ENCODE assay signal across 23 cellular contexts in genomic region chr7:138465046-138465445, GRCh38. TPM values are rescaled to one million over a fixed set of nuclear protein-coding genes. Genes with fewer than 3 reads are reported as not detected.
DNase-seq lines count a peak whose midpoint lies in the region; ATAC-seq, FAIRE-seq and TF ChIP-seq lines count a peak whose summit lies in the region.
"Had no signal": no experiment of that assay in that cellular context is flagged by ENCODE, and none has a peak within 500 bp of the region (broad histone marks: within the 10 kb centered on the region; RNA-seq: fewer than 3 reads in every experiment).

No MANE protein-coding gene starts in this region.

- H3K36me3 ChIP-seq in IMR-90 (ENCODE audit: control insufficient read depth, insufficient read depth, low read length) (no peaks in the 10 kb centered on the region), K562 (ENCODE audit: control insufficient read depth, insufficient read depth, low read length) (peaks cover 30% of the 10 kb centered on the region; the same call in 2 of the 3 replicates), mesenchymal stem cell (ENCODE audit: control insufficient read depth in 1 of 2, insufficient read depth in 2 of 2, low read depth in 1 of 2, low read length in 2 of 2) (peaks cover 0 to 5% of the 10 kb centered on the region in 2 experiments)

- dilution Hi-C loops in IMR-90 (cut with HindIII; ENCODE audit: low sequenced_read_pairs, unreplicated experiment) = no loop called here

- TF ChIP-seq RAD21 in IMR-90 (IDR thresholded peaks at IDR 0.05; ENCODE audit: low read length) (no peak), K562 (CRISPR knock-in tag; conservative IDR thresholded peaks at IDR 0.05 in 1 of 2, IDR thresholded peaks at IDR 0.05 in 1 of 2) (no peak)

- H2AFZ ChIP-seq in IMR-90 (replicated peaks; ENCODE audit: low read length, poor library complexity) = no peak overlapping the region
- no peak overlapping the region for H2AFZ ChIP-seq in K562 (ENCODE audit: low read depth, low read length)
- H2AFZ ChIP-seq in mesenchymal stem cell (ENCODE audit: low read depth, low read length) = no peak overlapping the region
- H2AFZ ChIP-seq: parathyroid adenoma had no signal

- H3K79me2 ChIP-seq in K562 (ENCODE audit: control insufficient read depth, insufficient read depth, low read length) = peaks cover 97% of the 10 kb centered on the region

- ATAC-seq in IMR-90 (ENCODE audit: low read depth) (no peak), K562 (no peak), HG03025 (IDR thresholded peaks at IDR 0.05; ENCODE audit: low FRiP score, unreplicated experiment) (no peak), HG03095 (IDR thresholded peaks at IDR 0.05; ENCODE audit: unreplicated experiment) (no peak)

- H2AK5ac ChIP-seq in IMR-90 (ENCODE audit: low read depth, low read length) = no peak overlapping the region
- no peak overlapping the region for H2AK5ac ChIP-seq in mesenchymal stem cell (ENCODE audit: low read length, severe bottlenecking)

- H3K4me2 ChIP-seq in IMR-90 (ENCODE audit: low read depth, low read length) (no peak overlapping the region), K562 (ENCODE audit: insufficient read depth, low read length) (no peak overlapping the region), mesenchymal stem cell (ENCODE audit: low read length, poor library complexity, severe bottlenecking) (no peak overlapping the region)

- intact Hi-C loops in IMR-90 (cut with micrococcal nuclease) = no loop called here
- intact Hi-C loops in K562 (cut with micrococcal nuclease) = no loop called here

- H3K79me1 ChIP-seq in IMR-90 (ENCODE audit: low read depth in 1 of 2, low read length in 2 of 2) = peaks cover 12 to 34% of the 10 kb centered on the region in 2 experiments; a peak in 3 of 4 replicates
- no peaks in the 10 kb centered on the region for H3K79me1 ChIP-seq in mesenchymal stem cell (replicated peaks; ENCODE audit: low read length, poor library complexity, severe bottlenecking)

- TF ChIP-seq POLR2A in IMR-90 (IDR thresholded peaks at IDR 0.05; ENCODE audit: low read depth, low read length) (no peak), K562 (conservative IDR thresholded peaks at IDR 0.05) (no peak)

- no peak for TF ChIP-seq EP300 in K562 (IDR thresholded peaks at IDR 0.05; ENCODE audit: low read length)

- H4K8ac ChIP-seq in IMR-90 (ENCODE audit: low read depth in 2 of 2, low read length in 2 of 2) (no peak overlapping the region), mesenchymal stem cell (ENCODE audit: low read length) (no peak overlapping the region)

- FAIRE-seq in K562 (lab: Jason Lieb, UNC) = peak; percentile 48

- H3K4ac ChIP-seq in IMR-90 (ENCODE audit: low read depth, low read length) = no peak overlapping the region
- no peak overlapping the region for H3K4ac ChIP-seq in mesenchymal stem cell (ENCODE audit: low read depth in 1 of 2, low read length in 2 of 2)

- H2BK12ac ChIP-seq in mesenchymal stem cell (ENCODE audit: low read length in 2 of 2) = no peak overlapping the region

- in situ Hi-C loops in IMR-90 (cut with MboI; ENCODE audit: low sequenced_read_pairs) (no loop called here), K562 (cut with MboI) (no loop called here)

- CTCF ChIA-PET in IMR-90 (lab: Yijun Ruan, JAX) = interaction anchor here (0.6 to 1.2 kb wide), 2 partner anchors 11 to 13 kb away, joined by 3 read pairs; no protein-coding TSS in a partner anchor
- CTCF ChIA-PET in K562 (lab: Yijun Ruan, JAX; ENCODE audit: low intra/inter-chr PET ratio) = no interaction called here

- POLR2A ChIA-PET in IMR-90 (lab: Charles Lee; ENCODE audit: unreplicated experiment) = no interaction called here
- POLR2A ChIA-PET in K562 (lab: Yijun Ruan, JAX) = interaction anchor here (3.5 kb wide), 1 partner anchor 18 kb away, joined by 12 read pairs; no protein-coding TSS in a partner anchor

- no peak overlapping the region for H2BK120ac ChIP-seq in IMR-90 (ENCODE audit: low read depth, low read length)
- H2BK120ac ChIP-seq in mesenchymal stem cell (ENCODE audit: low read depth, low read length) = no peak overlapping the region

- H2BK15ac ChIP-seq in IMR-90 (ENCODE audit: low read depth, low read length) (no peak overlapping the region), mesenchymal stem cell (ENCODE audit: low read depth, poor library complexity, severe bottlenecking) (no peak overlapping the region)

- H4K91ac ChIP-seq in IMR-90 (ENCODE audit: insufficient read depth, low read depth, low read length) = no peak overlapping the region
- no peak overlapping the region for H4K91ac ChIP-seq in mesenchymal stem cell (ENCODE audit: low read length)

- H3K27me3 ChIP-seq in IMR-90 (ENCODE audit: control insufficient read depth, insufficient read depth, low read length) (no peaks in the 10 kb centered on the region), K562 (ENCODE audit: control insufficient read depth in 2 of 2, insufficient read depth in 2 of 2, low read length in 2 of 2) (no peaks in the 10 kb centered on the region), mesenchymal stem cell (ENCODE audit: control insufficient read depth in 1 of 2, insufficient read depth in 1 of 2, low read length in 2 of 2) (no peaks in the 10 kb centered on the region)

- H3K9me1 ChIP-seq in IMR-90 (ENCODE audit: insufficient read depth, low read length) = peaks cover 3% of the 10 kb centered on the region; the same call in 1 of the 2 replicates
- H3K9me1 ChIP-seq in K562 (ENCODE audit: control insufficient read depth, insufficient read depth, low read length) = no peaks in the 10 kb centered on the region

- BruUV-seq in IMR-90 (replicated peaks; lab: Mats Ljungman, UMichigan) (no TSS peak), K562 (replicated peaks; lab: Mats Ljungman, UMichigan) (no TSS peak)

- no peak overlapping the region for H3K23ac ChIP-seq in IMR-90 (ENCODE audit: low read depth, low read length)
- no peak overlapping the region for H3K23ac ChIP-seq in mesenchymal stem cell (ENCODE audit: low read length in 2 of 2)

- H3K4me3 ChIP-seq in AG10803 (ENCODE audit: low read length) (no peak overlapping the region), IMR-90 (ENCODE audit: insufficient read depth, low read depth, low read length) (no peak overlapping the region), K562 (no peak overlapping the region), mesenchymal stem cell (ENCODE audit: insufficient read depth in 1 of 2, low read depth in 1 of 2, low read length in 2 of 2) (no peak overlapping the region)

- H3K4me1 ChIP-seq in IMR-90 (ENCODE audit: control insufficient read depth, insufficient read depth, low read length) = peaks cover 3% of the 10 kb centered on the region
- peaks cover 2 to 31% of the 10 kb centered on the region in 2 experiments; a peak in 3 of 5 replicates for H3K4me1 ChIP-seq in K562 (replicated peaks in 1 of 2; ENCODE audit: control insufficient read depth in 2 of 2, insufficient read depth in 2 of 2, low read length in 2 of 2)
- peaks cover 6% of the 10 kb centered on the region for H3K4me1 ChIP-seq in mesenchymal stem cell (ENCODE audit: control insufficient read depth, insufficient read depth, low read depth, low read length)

- H3K56ac ChIP-seq in IMR-90 (ENCODE audit: extremely low read depth, insufficient read depth, low read length) = no peak overlapping the region

- H3K14ac ChIP-seq in IMR-90 (replicated peaks; ENCODE audit: low read depth, low read length) (no peak overlapping the region), mesenchymal stem cell (ENCODE audit: low read length in 2 of 2) (no peak overlapping the region)

- no peak overlapping the region for H2BK20ac ChIP-seq in IMR-90 (ENCODE audit: low read depth, low read length)

- 100% methylated on average over 1 of the region's 3 CpGs; no CpG with 5 or more reads in 1 of the 2 experiments for WGBS in IMR-90 (ENCODE audit: extremely low coverage in 2 of 2, insufficient read length in 1 of 2), 2 experiments
- 68% methylated on average over 3 of the region's 3 CpGs for WGBS in K562 (ENCODE audit: insufficient coverage, low coverage, missing lambda C conversion rate)
- 96% methylated on average over 3 of the region's 3 CpGs for WGBS in mesenchymal stem cell

- no peak overlapping the region for H3K18ac ChIP-seq in IMR-90 (ENCODE audit: low read depth, low read length)
- H3K18ac ChIP-seq in mesenchymal stem cell (ENCODE audit: low read depth in 1 of 2, low read length in 2 of 2) = no peak overlapping the region

- H3K9ac ChIP-seq in IMR-90 (ENCODE audit: low read depth, low read length) = no peak overlapping the region
- H3K9ac ChIP-seq in K562 (ENCODE audit: insufficient read depth in 1 of 2, low read depth in 2 of 2, low read length in 2 of 2) = no peak overlapping the region
- H3K9ac ChIP-seq in mesenchymal stem cell (ENCODE audit: low read length) = peak overlapping the region; percentile 18
- H3K9ac ChIP-seq: parathyroid adenoma had no signal

- H2AK9ac ChIP-seq in IMR-90 (replicated peaks; ENCODE audit: low read depth, low read length, poor library complexity) = no peak overlapping the region

- no peaks in the 10 kb centered on the region for H3K9me3 ChIP-seq in IMR-90 (ENCODE audit: control insufficient read depth, insufficient read depth, low read length)
- peaks cover 2% of the 10 kb centered on the region; the same call in 1 of the 2 replicates for H3K9me3 ChIP-seq in K562 (replicated peaks; ENCODE audit: control insufficient read depth, insufficient read depth, low read depth, low read length)
- no peaks in the 10 kb centered on the region for H3K9me3 ChIP-seq in mesenchymal stem cell (ENCODE audit: control insufficient read depth, low read length)

- H2BK5ac ChIP-seq in IMR-90 (ENCODE audit: low read depth, low read length, poor library complexity, severe bottlenecking) = no peak overlapping the region
- H2BK5ac ChIP-seq in mesenchymal stem cell (ENCODE audit: low read depth, low read length, poor library complexity, severe bottlenecking) = no peak overlapping the region

- H4K20me1 ChIP-seq in IMR-90 (ENCODE audit: insufficient read depth, low read length) = no peaks in the 10 kb centered on the region; the same call in none of the 2 replicates
- peaks cover 3% of the 10 kb centered on the region; the same call in 1 of the 2 replicates for H4K20me1 ChIP-seq in K562 (replicated peaks; ENCODE audit: control insufficient read depth, insufficient read depth, low read length)

- DNase-seq in AG10803 (ENCODE audit: low read depth) (peak; percentile 5), IMR-90 (peak; percentile 23), K562 (ENCODE audit: extremely low read depth in 1 of 4, low spot score in 3 of 4) (no peak), mesenchymal stem cell (no peak), pons (ENCODE audit: low spot score) (no peak), CD1c-positive myeloid dendritic cell (ENCODE audit: extremely low spot score) (no peak)
- DNase-seq: activated CD4-positive, alpha-beta T cell treated with anti-CD3 and anti-CD28 coated beads, Interleukin-2, amount 50 U/mL, for 4 hours; activated naive CD4-positive, alpha-beta T cell treated with Interleukin-2 at 50 U/mL for 16 hours; aorta; GDM1; head of caudate nucleus; KBM-7; NCI-H1694; NCI-H748 treated with DMSO at 0.1 percent for 48 hours; OCI-M1; SHP77 treated with DMSO at 0.1 percent for 48 hours; stimulated activated CD4-positive, alpha-beta T cell treated with anti-CD3 and anti-CD28 coated beads, Interleukin-1b, Interleukin-23, amount 100 ng/mL, for 48 hours; stimulated activated naive CD4-positive, alpha-beta T cell treated with Interleukin-2 at 50 U/mL for 16 hours had no signal

- H3K27ac ChIP-seq in IMR-90 (ENCODE audit: insufficient read depth, low read length) (no peak overlapping the region), K562 (ENCODE audit: extremely low read depth, low read depth, low read length) (0 out of 3 replicates have a peak overlapping the region, but pooled peaks have one; percentile 5), mesenchymal stem cell (ENCODE audit: low read length, poor library complexity, severe bottlenecking) (no peak overlapping the region)
- H3K27ac ChIP-seq: C4-2B, parathyroid adenoma, VCaP had no signal

- TF ChIP-seq CTCF in AG10803 (conservative IDR thresholded peaks at IDR 0.05; ENCODE audit: low read length) (no peak), IMR-90 (conservative IDR thresholded peaks at IDR 0.05; ENCODE audit: low read depth, low read length) (no peak), K562 (IDR thresholded peaks at IDR 0.05 in 2 of 3, conservative IDR thresholded peaks at IDR 0.05 in 1 of 3; ENCODE audit: insufficient read depth in 2 of 3, low read depth in 1 of 3, low read length in 3 of 3) (no peak)

- no peak overlapping the region for H4K5ac ChIP-seq in IMR-90 (ENCODE audit: low read depth, low read length)

RNA-seq across cellular contexts. Expression of gene TRIM24, which starts 5.0 kb away (rescaled TPM):
- total RNA-seq in IMR-90 (2012; rRNA removed) (5.7 and 6.1 TPM in 2 replicates), K562 (2014; rRNA removed) (33.3 and 37.1 TPM in 2 replicates), K562 (2014; rRNA removed; fragmentation: Illumina TruSeq; extraction: Trizol) (40.2 and 46.5 TPM in 2 replicates), K562 (2015; rRNA removed; fragmentation: Illumina TruSeq; extraction: Trizol) (52.4 and 56.4 TPM in 2 replicates), K562 (2021) (55.8 and 62.8 TPM in 2 replicates)
- polyA plus RNA-seq in IMR-90 (2012; rRNA removed) (4.1 TPM in 2 replicates), K562 (2011; rRNA removed) (61.7 and 66.9 TPM in 2 replicates), K562 (2014; fragmentation: Illumina TruSeq; extraction: Trizol) (61.5 and 74.0 TPM in 2 replicates), K562 (2014; fragmentation: Nextera tagmentation; extraction: Ambion mirVana) (10 to 100 TPM; 13.4 to 15.1 TPM), K562 (2014; rRNA removed) (40.2 and 41.7 TPM in 2 replicates)
- polyA plus RNA-seq in IMR-90 (2012; cell fraction: cytosol; rRNA removed) = 1.3 and 1.4 TPM in 2 replicates
- 1.5 and 4.7 TPM in 2 replicates for polyA plus RNA-seq in IMR-90 (2012; cell fraction: nucleus; rRNA removed; ENCODE audit: low replicate concordance)
- 47.4 and 128 TPM in 2 replicates for total RNA-seq in K562 (2011; cell fraction: chromatin; rRNA removed; ENCODE audit: low replicate concordance)
- 23.3 and 24.7 TPM in 2 replicates for total RNA-seq in K562 (2011; cell fraction: nucleolus; rRNA removed)
- 54.0 and 95.2 TPM in 2 replicates for total RNA-seq in K562 (2011; cell fraction: nucleoplasm; rRNA removed)
- polyA plus RNA-seq in K562 (2011; cell fraction: cytosol; rRNA removed) = 28.4 and 38.1 TPM in 2 replicates
- 36.0 and 50.5 TPM in 2 replicates for polyA plus RNA-seq in K562 (2011; cell fraction: nucleus; rRNA removed)
- polyA plus RNA-seq in K562 (2012) = 40.9 and 42.4 TPM in 2 replicates
- polyA minus RNA-seq in K562 (2011; rRNA and poly(A)+ RNA removed) = 101 and 125 TPM in 2 replicates
- polyA minus RNA-seq in K562 (2011; cell fraction: cytosol; rRNA and poly(A)+ RNA removed) = 40.7 and 48.4 TPM in 2 replicates
- 36.4 and 60.5 TPM in 2 replicates for polyA minus RNA-seq in K562 (2011; cell fraction: nucleus; rRNA and poly(A)+ RNA removed)
- polyA plus RNA-seq in mesenchymal stem cell (2013, experiment 1 of 2) = 14.3 TPM
- polyA plus RNA-seq in mesenchymal stem cell (2013, experiment 2 of 2) = 14.5 TPM

Comparison
In these comparisons a context has a peak if more than half of its experiments do, and no peak if none do; other contexts are left out.
1. DNase-seq: peak in AG10803 (single experiment) and IMR-90 (single experiment); none in K562 (0 of 4), mesenchymal stem cell (single experiment), pons (single experiment) and CD1c-positive myeloid dendritic cell (single experiment).